In the genomic region with DNA sequence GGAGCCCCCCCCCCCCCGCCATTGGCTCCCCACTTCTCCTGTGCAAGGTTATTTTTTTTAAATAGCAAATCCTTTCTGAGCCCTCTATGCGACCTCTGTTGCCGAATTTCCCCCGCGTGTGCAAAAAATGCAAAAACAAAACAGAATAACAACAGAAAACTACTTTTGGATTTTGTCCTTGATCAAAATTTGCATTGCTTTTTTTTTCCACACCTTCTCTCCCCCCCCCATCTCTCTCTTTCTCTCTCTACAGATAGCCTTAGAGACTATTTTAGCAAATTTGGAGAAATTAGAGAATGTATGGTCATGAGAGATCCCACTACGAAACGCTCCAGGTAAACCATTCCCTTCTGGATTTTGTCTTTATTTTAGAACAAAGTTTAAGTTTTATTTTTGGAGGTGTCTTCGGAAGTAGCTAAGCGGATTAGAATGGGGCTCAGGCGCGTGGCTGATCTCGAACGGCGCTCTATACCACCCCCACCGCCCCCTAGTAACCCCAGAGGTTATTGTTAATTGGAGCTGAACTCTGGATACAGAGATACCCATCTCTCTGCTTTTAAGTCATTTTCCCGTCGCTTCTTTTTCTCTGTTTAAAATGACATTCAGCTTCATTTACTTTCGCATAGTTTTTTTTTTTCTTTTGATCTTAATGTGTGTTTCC, we compare ENCODE assay signal across 1 cellular context.
A peak's percentile ranks its signal among the peaks of the same experiment; 100 is the strongest.
TF ChIP-seq lines count a peak whose summit lies in the region.

No MANE protein-coding gene starts in this region.

TF ChIP-seq in K562, 482 proteins besides CTCF, POLR2A, EP300 and RAD21 (continued from another document and continues in another):
- TF ChIP-seq, protein P1, sequence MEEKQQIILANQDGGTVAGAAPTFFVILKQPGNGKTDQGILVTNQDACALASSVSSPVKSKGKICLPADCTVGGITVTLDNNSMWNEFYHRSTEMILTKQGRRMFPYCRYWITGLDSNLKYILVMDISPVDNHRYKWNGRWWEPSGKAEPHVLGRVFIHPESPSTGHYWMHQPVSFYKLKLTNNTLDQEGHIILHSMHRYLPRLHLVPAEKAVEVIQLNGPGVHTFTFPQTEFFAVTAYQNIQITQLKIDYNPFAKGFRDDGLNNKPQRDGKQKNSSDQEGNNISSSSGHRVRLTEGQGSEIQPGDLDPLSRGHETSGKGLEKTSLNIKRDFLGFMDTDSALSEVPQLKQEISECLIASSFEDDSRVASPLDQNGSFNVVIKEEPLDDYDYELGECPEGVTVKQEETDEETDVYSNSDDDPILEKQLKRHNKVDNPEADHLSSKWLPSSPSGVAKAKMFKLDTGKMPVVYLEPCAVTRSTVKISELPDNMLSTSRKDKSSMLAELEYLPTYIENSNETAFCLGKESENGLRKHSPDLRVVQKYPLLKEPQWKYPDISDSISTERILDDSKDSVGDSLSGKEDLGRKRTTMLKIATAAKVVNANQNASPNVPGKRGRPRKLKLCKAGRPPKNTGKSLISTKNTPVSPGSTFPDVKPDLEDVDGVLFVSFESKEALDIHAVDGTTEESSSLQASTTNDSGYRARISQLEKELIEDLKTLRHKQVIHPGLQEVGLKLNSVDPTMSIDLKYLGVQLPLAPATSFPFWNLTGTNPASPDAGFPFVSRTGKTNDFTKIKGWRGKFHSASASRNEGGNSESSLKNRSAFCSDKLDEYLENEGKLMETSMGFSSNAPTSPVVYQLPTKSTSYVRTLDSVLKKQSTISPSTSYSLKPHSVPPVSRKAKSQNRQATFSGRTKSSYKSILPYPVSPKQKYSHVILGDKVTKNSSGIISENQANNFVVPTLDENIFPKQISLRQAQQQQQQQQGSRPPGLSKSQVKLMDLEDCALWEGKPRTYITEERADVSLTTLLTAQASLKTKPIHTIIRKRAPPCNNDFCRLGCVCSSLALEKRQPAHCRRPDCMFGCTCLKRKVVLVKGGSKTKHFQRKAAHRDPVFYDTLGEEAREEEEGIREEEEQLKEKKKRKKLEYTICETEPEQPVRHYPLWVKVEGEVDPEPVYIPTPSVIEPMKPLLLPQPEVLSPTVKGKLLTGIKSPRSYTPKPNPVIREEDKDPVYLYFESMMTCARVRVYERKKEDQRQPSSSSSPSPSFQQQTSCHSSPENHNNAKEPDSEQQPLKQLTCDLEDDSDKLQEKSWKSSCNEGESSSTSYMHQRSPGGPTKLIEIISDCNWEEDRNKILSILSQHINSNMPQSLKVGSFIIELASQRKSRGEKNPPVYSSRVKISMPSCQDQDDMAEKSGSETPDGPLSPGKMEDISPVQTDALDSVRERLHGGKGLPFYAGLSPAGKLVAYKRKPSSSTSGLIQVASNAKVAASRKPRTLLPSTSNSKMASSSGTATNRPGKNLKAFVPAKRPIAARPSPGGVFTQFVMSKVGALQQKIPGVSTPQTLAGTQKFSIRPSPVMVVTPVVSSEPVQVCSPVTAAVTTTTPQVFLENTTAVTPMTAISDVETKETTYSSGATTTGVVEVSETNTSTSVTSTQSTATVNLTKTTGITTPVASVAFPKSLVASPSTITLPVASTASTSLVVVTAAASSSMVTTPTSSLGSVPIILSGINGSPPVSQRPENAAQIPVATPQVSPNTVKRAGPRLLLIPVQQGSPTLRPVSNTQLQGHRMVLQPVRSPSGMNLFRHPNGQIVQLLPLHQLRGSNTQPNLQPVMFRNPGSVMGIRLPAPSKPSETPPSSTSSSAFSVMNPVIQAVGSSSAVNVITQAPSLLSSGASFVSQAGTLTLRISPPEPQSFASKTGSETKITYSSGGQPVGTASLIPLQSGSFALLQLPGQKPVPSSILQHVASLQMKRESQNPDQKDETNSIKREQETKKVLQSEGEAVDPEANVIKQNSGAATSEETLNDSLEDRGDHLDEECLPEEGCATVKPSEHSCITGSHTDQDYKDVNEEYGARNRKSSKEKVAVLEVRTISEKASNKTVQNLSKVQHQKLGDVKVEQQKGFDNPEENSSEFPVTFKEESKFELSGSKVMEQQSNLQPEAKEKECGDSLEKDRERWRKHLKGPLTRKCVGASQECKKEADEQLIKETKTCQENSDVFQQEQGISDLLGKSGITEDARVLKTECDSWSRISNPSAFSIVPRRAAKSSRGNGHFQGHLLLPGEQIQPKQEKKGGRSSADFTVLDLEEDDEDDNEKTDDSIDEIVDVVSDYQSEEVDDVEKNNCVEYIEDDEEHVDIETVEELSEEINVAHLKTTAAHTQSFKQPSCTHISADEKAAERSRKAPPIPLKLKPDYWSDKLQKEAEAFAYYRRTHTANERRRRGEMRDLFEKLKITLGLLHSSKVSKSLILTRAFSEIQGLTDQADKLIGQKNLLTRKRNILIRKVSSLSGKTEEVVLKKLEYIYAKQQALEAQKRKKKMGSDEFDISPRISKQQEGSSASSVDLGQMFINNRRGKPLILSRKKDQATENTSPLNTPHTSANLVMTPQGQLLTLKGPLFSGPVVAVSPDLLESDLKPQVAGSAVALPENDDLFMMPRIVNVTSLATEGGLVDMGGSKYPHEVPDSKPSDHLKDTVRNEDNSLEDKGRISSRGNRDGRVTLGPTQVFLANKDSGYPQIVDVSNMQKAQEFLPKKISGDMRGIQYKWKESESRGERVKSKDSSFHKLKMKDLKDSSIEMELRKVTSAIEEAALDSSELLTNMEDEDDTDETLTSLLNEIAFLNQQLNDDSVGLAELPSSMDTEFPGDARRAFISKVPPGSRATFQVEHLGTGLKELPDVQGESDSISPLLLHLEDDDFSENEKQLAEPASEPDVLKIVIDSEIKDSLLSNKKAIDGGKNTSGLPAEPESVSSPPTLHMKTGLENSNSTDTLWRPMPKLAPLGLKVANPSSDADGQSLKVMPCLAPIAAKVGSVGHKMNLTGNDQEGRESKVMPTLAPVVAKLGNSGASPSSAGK (IDR thresholded peaks at IDR 0.05), result peak; percentile 28; the same call in 1 of the 2 replicates
- peak; percentile 62; the same call in 1 of the 2 replicates for TF ChIP-seq NFRKB (IDR thresholded peaks at IDR 0.05; ENCODE audit: low read depth)
- TF ChIP-seq, protein P2, sequence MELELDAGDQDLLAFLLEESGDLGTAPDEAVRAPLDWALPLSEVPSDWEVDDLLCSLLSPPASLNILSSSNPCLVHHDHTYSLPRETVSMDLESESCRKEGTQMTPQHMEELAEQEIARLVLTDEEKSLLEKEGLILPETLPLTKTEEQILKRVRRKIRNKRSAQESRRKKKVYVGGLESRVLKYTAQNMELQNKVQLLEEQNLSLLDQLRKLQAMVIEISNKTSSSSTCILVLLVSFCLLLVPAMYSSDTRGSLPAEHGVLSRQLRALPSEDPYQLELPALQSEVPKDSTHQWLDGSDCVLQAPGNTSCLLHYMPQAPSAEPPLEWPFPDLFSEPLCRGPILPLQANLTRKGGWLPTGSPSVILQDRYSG (tag; conservative IDR thresholded peaks at IDR 0.05; ENCODE audit: low read depth), result no peak
- no peak for TF ChIP-seq SLC30A9 (CRISPR knock-in tag; IDR thresholded peaks at IDR 0.05)
- no peak for TF ChIP-seq NBN (IDR thresholded peaks at IDR 0.05; ENCODE audit: low read depth)
- no peak for TF ChIP-seq SREBF1 (IDR thresholded peaks at IDR 0.05; ENCODE audit: borderline replicate concordance, low read depth, low read length)
- TF ChIP-seq, protein P3, sequence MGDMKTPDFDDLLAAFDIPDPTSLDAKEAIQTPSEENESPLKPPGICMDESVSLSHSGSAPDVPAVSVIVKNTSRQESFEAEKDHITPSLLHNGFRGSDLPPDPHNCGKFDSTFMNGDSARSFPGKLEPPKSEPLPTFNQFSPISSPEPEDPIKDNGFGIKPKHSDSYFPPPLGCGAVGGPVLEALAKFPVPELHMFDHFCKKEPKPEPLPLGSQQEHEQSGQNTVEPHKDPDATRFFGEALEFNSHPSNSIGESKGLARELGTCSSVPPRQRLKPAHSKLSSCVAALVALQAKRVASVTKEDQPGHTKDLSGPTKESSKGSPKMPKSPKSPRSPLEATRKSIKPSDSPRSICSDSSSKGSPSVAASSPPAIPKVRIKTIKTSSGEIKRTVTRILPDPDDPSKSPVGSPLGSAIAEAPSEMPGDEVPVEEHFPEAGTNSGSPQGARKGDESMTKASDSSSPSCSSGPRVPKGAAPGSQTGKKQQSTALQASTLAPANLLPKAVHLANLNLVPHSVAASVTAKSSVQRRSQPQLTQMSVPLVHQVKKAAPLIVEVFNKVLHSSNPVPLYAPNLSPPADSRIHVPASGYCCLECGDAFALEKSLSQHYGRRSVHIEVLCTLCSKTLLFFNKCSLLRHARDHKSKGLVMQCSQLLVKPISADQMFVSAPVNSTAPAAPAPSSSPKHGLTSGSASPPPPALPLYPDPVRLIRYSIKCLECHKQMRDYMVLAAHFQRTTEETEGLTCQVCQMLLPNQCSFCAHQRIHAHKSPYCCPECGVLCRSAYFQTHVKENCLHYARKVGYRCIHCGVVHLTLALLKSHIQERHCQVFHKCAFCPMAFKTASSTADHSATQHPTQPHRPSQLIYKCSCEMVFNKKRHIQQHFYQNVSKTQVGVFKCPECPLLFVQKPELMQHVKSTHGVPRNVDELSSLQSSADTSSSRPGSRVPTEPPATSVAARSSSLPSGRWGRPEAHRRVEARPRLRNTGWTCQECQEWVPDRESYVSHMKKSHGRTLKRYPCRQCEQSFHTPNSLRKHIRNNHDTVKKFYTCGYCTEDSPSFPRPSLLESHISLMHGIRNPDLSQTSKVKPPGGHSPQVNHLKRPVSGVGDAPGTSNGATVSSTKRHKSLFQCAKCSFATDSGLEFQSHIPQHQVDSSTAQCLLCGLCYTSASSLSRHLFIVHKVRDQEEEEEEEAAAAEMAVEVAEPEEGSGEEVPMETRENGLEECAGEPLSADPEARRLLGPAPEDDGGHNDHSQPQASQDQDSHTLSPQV (IDR thresholded peaks at IDR 0.05), result peak; percentile 30; the same call in 1 of the 2 replicates
- TF ChIP-seq CCAR2 (IDR thresholded peaks at IDR 0.05; ENCODE audit: low read depth, low read length), result no peak
- peak; percentile 11 for TF ChIP-seq RBBP5 (IDR thresholded peaks at IDR 0.05; ENCODE audit: borderline replicate concordance, insufficient read depth, low read length, poor library complexity, severe bottlenecking)
- TF ChIP-seq, protein P4, sequence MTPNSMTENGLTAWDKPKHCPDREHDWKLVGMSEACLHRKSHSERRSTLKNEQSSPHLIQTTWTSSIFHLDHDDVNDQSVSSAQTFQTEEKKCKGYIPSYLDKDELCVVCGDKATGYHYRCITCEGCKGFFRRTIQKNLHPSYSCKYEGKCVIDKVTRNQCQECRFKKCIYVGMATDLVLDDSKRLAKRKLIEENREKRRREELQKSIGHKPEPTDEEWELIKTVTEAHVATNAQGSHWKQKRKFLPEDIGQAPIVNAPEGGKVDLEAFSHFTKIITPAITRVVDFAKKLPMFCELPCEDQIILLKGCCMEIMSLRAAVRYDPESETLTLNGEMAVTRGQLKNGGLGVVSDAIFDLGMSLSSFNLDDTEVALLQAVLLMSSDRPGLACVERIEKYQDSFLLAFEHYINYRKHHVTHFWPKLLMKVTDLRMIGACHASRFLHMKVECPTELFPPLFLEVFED (CRISPR knock-in tag; conservative IDR thresholded peaks at IDR 0.05), result no peak
- TF ChIP-seq PHF21A (IDR thresholded peaks at IDR 0.05; ENCODE audit: borderline replicate concordance, low read depth), result no peak
- TF ChIP-seq YY1 (IDR thresholded peaks at IDR 0.05; ENCODE audit: borderline replicate concordance in 1 of 3, control insufficient read depth in 1 of 3, extremely low read depth in 1 of 3, insufficient read depth in 3 of 3, insufficient read length in 1 of 3, insufficient replicate concordance in 2 of 3, low read depth in 1 of 3, low read length in 2 of 3), result no peak
- TF ChIP-seq GATAD2B (IDR thresholded peaks at IDR 0.05; ENCODE audit: borderline replicate concordance), result no peak
- 0 out of 2 replicates have a peak, but pooled peaks have one; percentile 26 for TF ChIP-seq LEF1 (IDR thresholded peaks at IDR 0.05)
- TF ChIP-seq CBX5 (IDR thresholded peaks at IDR 0.05; ENCODE audit: borderline replicate concordance, low read depth), result no peak
- no peak for TF ChIP-seq NFE2L1 (tag; IDR thresholded peaks at IDR 0.05; ENCODE audit: borderline replicate concordance, low read depth)
- no peak for TF ChIP-seq JUN (IDR thresholded peaks at IDR 0.05; ENCODE audit: borderline replicate concordance, low read depth, low read length)
- no peak for TF ChIP-seq JUN (CRISPR knock-in tag; IDR thresholded peaks at IDR 0.05; ENCODE audit: borderline replicate concordance)
- TF ChIP-seq SMC3 (conservative IDR thresholded peaks at IDR 0.05; ENCODE audit: insufficient read depth, low read depth, low read length), result no peak
- TF ChIP-seq FOXK2 (conservative IDR thresholded peaks at IDR 0.05 in 1 of 2, IDR thresholded peaks at IDR 0.05 in 1 of 2; ENCODE audit: low read depth in 2 of 2), result no peak
- TF ChIP-seq ZEB2 (IDR thresholded peaks at IDR 0.05), result no peak
- TF ChIP-seq TAF9B (IDR thresholded peaks at IDR 0.05; ENCODE audit: partially characterized antibody), result no peak
- TF ChIP-seq, protein P5, sequence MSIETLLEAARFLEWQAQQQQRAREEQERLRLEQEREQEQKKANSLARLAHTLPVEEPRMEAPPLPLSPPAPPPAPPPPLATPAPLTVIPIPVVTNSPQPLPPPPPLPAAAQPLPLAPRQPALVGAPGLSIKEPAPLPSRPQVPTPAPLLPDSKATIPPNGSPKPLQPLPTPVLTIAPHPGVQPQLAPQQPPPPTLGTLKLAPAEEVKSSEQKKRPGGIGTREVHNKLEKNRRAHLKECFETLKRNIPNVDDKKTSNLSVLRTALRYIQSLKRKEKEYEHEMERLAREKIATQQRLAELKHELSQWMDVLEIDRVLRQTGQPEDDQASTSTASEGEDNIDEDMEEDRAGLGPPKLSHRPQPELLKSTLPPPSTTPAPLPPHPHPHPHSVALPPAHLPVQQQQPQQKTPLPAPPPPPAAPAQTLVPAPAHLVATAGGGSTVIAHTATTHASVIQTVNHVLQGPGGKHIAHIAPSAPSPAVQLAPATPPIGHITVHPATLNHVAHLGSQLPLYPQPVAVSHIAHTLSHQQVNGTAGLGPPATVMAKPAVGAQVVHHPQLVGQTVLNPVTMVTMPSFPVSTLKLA (conservative IDR thresholded peaks at IDR 0.05), result peak; percentile 32 to 51; a peak in 1 of 4 replicates
- TF ChIP-seq, protein P6, sequence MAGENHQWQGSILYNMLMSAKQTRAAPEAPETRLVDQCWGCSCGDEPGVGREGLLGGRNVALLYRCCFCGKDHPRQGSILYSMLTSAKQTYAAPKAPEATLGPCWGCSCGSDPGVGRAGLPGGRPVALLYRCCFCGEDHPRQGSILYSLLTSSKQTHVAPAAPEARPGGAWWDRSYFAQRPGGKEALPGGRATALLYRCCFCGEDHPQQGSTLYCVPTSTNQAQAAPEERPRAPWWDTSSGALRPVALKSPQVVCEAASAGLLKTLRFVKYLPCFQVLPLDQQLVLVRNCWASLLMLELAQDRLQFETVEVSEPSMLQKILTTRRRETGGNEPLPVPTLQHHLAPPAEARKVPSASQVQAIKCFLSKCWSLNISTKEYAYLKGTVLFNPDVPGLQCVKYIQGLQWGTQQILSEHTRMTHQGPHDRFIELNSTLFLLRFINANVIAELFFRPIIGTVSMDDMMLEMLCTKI (IDR thresholded peaks at IDR 0.05; ENCODE audit: partially characterized antibody), result no peak
- TF ChIP-seq NR3C1 (CRISPR knock-in tag; IDR thresholded peaks at IDR 0.05), result no peak
- no peak for TF ChIP-seq ZNF785 (CRISPR knock-in tag; IDR thresholded peaks at IDR 0.05)
- TF ChIP-seq TOE1 (IDR thresholded peaks at IDR 0.05; ENCODE audit: borderline replicate concordance), result no peak
- no peak for TF ChIP-seq TOE1 (CRISPR knock-in tag; IDR thresholded peaks at IDR 0.05; ENCODE audit: borderline replicate concordance, low read depth)
- TF ChIP-seq ZNF174 (CRISPR knock-in tag; IDR thresholded peaks at IDR 0.05), result no peak
- TF ChIP-seq ILK (tag; IDR thresholded peaks at IDR 0.05; ENCODE audit: borderline replicate concordance, low read depth), result no peak
- TF ChIP-seq POLR2AphosphoS2 (IDR thresholded peaks at IDR 0.05; ENCODE audit: low read length), result no peak
- TF ChIP-seq SMAD1 (IDR thresholded peaks at IDR 0.05; ENCODE audit: low read depth, low read length, partially characterized antibody), result no peak
- TF ChIP-seq NCOA2 (IDR thresholded peaks at IDR 0.05; ENCODE audit: partially characterized antibody in 2 of 2), result no peak
